In genomic region chr12:6423267-6424007, GRCh38 we compare ENCODE assay signal across 1 cellular context.
A peak's percentile ranks its signal among the peaks of the same experiment; 100 is the strongest.
TF ChIP-seq lines count a peak whose summit lies in the region.

No MANE protein-coding gene starts in this region.

TF ChIP-seq in HepG2, 621 proteins besides CTCF, POLR2A, EP300 and RAD21 (continued from another document and continues in another):
- TF ChIP-seq ZGPAT (CRISPR knock-in tag; IDR thresholded peaks at IDR 0.05) (peak; percentile 58; the same call in 1 of the 2 replicates), IKZF1 (IDR thresholded peaks at IDR 0.05) (no peak), CEBPB (IDR thresholded peaks at IDR 0.05; ENCODE audit: borderline replicate concordance, low read depth, low read length) (no peak), ZNF530 (CRISPR knock-in tag; IDR thresholded peaks at IDR 0.05; ENCODE audit: low read depth) (no peak), TEF (CRISPR knock-in tag; IDR thresholded peaks at IDR 0.05) (peak; percentile 87), RARG (CRISPR knock-in tag; IDR thresholded peaks at IDR 0.05; ENCODE audit: low read depth) (no peak), ZNF407 (CRISPR knock-in tag; IDR thresholded peaks at IDR 0.05; ENCODE audit: not compliant biosample characterization) (no peak), RFX5 (IDR thresholded peaks at IDR 0.05; ENCODE audit: low read depth, low read length) (no peak), ZBTB7B (CRISPR knock-in tag; IDR thresholded peaks at IDR 0.05) (no peak), JDP2 (CRISPR knock-in tag; IDR thresholded peaks at IDR 0.05; ENCODE audit: borderline replicate concordance) (no peak), UBTF (CRISPR knock-in tag; IDR thresholded peaks at IDR 0.05) (0 out of 2 replicates have a peak, but pooled peaks have one; percentile 31), TCF7L2 (IDR thresholded peaks at IDR 0.05; ENCODE audit: low read depth, low read length) (no peak), KAT8 (CRISPR knock-in tag; IDR thresholded peaks at IDR 0.05) (0 out of 2 replicates have a peak, but pooled peaks have one; percentile 50), ZNF780A (CRISPR knock-in tag; IDR thresholded peaks at IDR 0.05) (no peak), ARNTL (CRISPR knock-in tag; IDR thresholded peaks at IDR 0.05) (peak; percentile 70; the same call in 1 of the 2 replicates), ZNF362 (CRISPR knock-in tag; IDR thresholded peaks at IDR 0.05; ENCODE audit: borderline replicate concordance) (no peak), ELF1 (CRISPR knock-in tag; IDR thresholded peaks at IDR 0.05) (peak; percentile 43; the same call in 1 of the 2 replicates), ZNF12 (CRISPR knock-in tag; IDR thresholded peaks at IDR 0.05) (no peak), ZNF180 (CRISPR knock-in tag; IDR thresholded peaks at IDR 0.05; ENCODE audit: borderline replicate concordance, low read depth) (no peak), ZFX (CRISPR knock-in tag; IDR thresholded peaks at IDR 0.05; ENCODE audit: low read depth) (no peak), ZNF83 (CRISPR knock-in tag; IDR thresholded peaks at IDR 0.05; ENCODE audit: borderline replicate concordance) (no peak), RBM39 (IDR thresholded peaks at IDR 0.05; ENCODE audit: low read depth, low read length, poor library complexity, severe bottlenecking) (no peak), NR0B2 (CRISPR knock-in tag; IDR thresholded peaks at IDR 0.05) (no peak), ZNF776 (CRISPR knock-in tag; IDR thresholded peaks at IDR 0.05) (no peak), ATF7-NPFF (CRISPR knock-in tag; IDR thresholded peaks at IDR 0.05; ENCODE audit: low read depth) (no peak), ZFP62 (CRISPR knock-in tag; IDR thresholded peaks at IDR 0.05) (no peak), NCOA5 (CRISPR knock-in tag; IDR thresholded peaks at IDR 0.05) (no peak), ZNF101 (CRISPR knock-in tag; IDR thresholded peaks at IDR 0.05; ENCODE audit: borderline replicate concordance, low read depth) (no peak), ZNF10 (CRISPR knock-in tag; IDR thresholded peaks at IDR 0.05; ENCODE audit: borderline replicate concordance, low read depth) (no peak), EEA1 (CRISPR knock-in tag; IDR thresholded peaks at IDR 0.05; ENCODE audit: borderline replicate concordance) (no peak), LRRFIP1 (CRISPR knock-in tag; conservative IDR thresholded peaks at IDR 0.05) (no peak), ETV5 (CRISPR knock-in tag; IDR thresholded peaks at IDR 0.05; ENCODE audit: borderline replicate concordance) (peak; percentile 70; the same call in 1 of the 2 replicates), ZNF510 (CRISPR knock-in tag; IDR thresholded peaks at IDR 0.05; ENCODE audit: low read depth) (no peak)
